In the genomic region with DNA sequence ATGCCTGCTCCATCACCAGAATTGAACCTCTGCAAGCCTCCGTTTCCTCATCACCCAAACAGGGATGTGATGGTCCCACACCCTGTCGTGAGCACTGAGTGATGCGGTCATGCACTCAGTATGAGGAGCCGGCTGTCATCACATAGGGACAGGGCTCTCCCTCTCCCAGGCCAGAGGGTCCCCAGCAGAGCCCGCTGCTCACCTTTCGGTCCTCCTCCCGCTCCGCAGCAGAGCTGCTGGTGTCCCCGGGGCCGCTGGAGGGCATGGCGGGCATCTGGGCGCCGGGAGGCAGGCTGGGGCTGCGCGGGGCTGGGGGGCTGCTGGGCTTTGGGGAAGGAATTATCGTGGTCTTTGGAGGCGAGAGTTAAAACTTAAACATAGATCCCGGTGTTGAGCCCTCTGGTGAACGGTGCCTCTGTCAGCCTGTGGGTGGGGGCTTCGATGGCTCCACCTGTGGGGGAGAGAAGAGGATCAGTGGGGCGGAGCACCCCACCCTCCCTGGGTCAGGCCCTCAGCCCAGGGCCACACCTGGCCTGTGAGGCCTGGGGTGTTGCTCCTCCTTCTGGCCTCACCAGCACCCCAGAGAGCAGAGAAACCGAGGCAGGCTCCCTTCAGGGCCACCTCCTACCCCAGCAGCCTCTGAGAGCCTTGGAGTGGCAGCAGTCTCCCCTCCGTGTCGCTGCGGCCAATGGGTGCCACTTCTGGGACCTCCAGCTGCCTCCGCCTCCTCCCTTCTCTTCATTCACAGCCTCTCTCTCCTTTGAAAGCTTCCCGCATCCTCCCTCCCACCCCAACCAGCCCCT, we compare ENCODE assay signal across 9 cellular contexts. TPM values are rescaled to one million over a fixed set of nuclear protein-coding genes. Genes with fewer than 3 reads are reported as not detected.
DNase-seq lines count a peak whose midpoint lies in the region; ATAC-seq, FAIRE-seq and TF ChIP-seq lines count a peak whose summit lies in the region.
"Had no signal": no experiment of that assay in that cellular context is flagged by ENCODE, and none has a peak within 500 bp of the region (broad histone marks: within the 10 kb centered on the region; RNA-seq: fewer than 3 reads in every experiment).

No MANE protein-coding gene starts in this region.

- H4K91ac ChIP-seq in H1 (replicated peaks; ENCODE audit: insufficient read length, low read length), result peak overlapping the region; percentile 100

- H2BK120ac ChIP-seq in H1 (replicated peaks; ENCODE audit: low read depth, low read length), result peak overlapping the region; percentile 75

- peak overlapping the region; percentile 95 for H2BK20ac ChIP-seq in H1 (ENCODE audit: low read length)

- H2AFZ ChIP-seq in H1 (ENCODE audit: low read length), result no peak overlapping the region

- no peak overlapping the region; the same call in 1 of the 2 replicates for H4K8ac ChIP-seq in H1 (ENCODE audit: extremely low read depth, insufficient read depth, low read length)

- H3K4me3 ChIP-seq in NT2/D1 (ENCODE audit: insufficient read length, low read depth) (no peak overlapping the region), H1 (ENCODE audit: extremely low read depth in 1 of 4, insufficient read depth in 2 of 4, low read depth in 3 of 4, low read length in 4 of 4) (no peak overlapping the region)

- H3K27me3 ChIP-seq in NT2/D1 (ENCODE audit: insufficient read depth, insufficient read length) (no peaks in the 10 kb centered on the region), H1 (replicated peaks in 1 of 4; ENCODE audit: control insufficient read depth in 3 of 4, extremely low read depth in 1 of 4, insufficient read depth in 3 of 4, low read length in 3 of 4) (no peaks in the 10 kb centered on the region)

- H2BK12ac ChIP-seq in H1 (ENCODE audit: low read depth, low read length), result peak overlapping the region; percentile 68; the same call in 1 of the 2 replicates

- H3K23ac ChIP-seq in H1 (ENCODE audit: insufficient read length), result no peak overlapping the region

- H3K4me1 ChIP-seq in NT2/D1 (ENCODE audit: insufficient read depth, insufficient read length) (peaks cover 36% of the 10 kb centered on the region), H1 (replicated peaks in 1 of 4; ENCODE audit: control insufficient read depth in 3 of 4, insufficient read depth in 4 of 4, low read length in 3 of 4) (peaks cover 5 to 57% (median 51%) of the 10 kb centered on the region in 4 experiments)

- no peak for TF ChIP-seq CTCF in H1 (IDR thresholded peaks at IDR 0.05; ENCODE audit: control extremely low read depth in 1 of 3, insufficient read depth in 1 of 3, low read depth in 1 of 3, low read length in 3 of 3)

- peak overlapping the region; percentile 60 for H3K18ac ChIP-seq in H1 (ENCODE audit: extremely low read depth, low read length)

- no peak overlapping the region for H3K14ac ChIP-seq in H1 (ENCODE audit: insufficient read length)

- TF ChIP-seq POLR2A in H1 (IDR thresholded peaks at IDR 0.05; ENCODE audit: control extremely low read depth in 1 of 2, low read depth in 2 of 2, low read length in 2 of 2), result no peak

- no peak overlapping the region for H3K4me2 ChIP-seq in H1 (ENCODE audit: insufficient read depth in 1 of 2, low read depth in 2 of 2, low read length in 2 of 2)

- no peak for FAIRE-seq in H1 (lab: Jason Lieb, UNC)

- peaks cover 18% of the 10 kb centered on the region for H3K36me3 Mint-ChIP-seq in activated CD4-positive, alpha-beta T cell treated with anti-CD3 and anti-CD28 coated beads, Interleukin-2, amount 10 ng/mL, durations not matched to agents 7 days and 5 days (ENCODE audit: low read depth)

- no peak overlapping the region for H3K4ac ChIP-seq in H1 (replicated peaks; ENCODE audit: insufficient read length, low read depth, low read length)

- H3K9me3 ChIP-seq in NT2/D1 (ENCODE audit: insufficient read depth, low read length), result no peaks in the 10 kb centered on the region
- no peaks in the 10 kb centered on the region for H3K9me3 ChIP-seq in H1 (ENCODE audit: insufficient read depth in 2 of 2, low read depth in 1 of 2, low read length in 1 of 2)

- no peak for TF ChIP-seq EP300 in H1 (IDR thresholded peaks at IDR 0.05; ENCODE audit: borderline replicate concordance in 1 of 2, low read depth in 2 of 2, low read length in 2 of 2)

- no peak for TF ChIP-seq RAD21 in H1 (IDR thresholded peaks at IDR 0.05 in 1 of 2, conservative IDR thresholded peaks at IDR 0.05 in 1 of 2; ENCODE audit: low read depth in 2 of 2, low read length in 2 of 2)

- H3K79me1 ChIP-seq in H1 (ENCODE audit: low read depth, low read length), result no peaks in the 10 kb centered on the region

- 80% methylated on average over 21 of the region's 27 CpGs; no CpG with 5 or more reads in 1 of the 2 experiments for WGBS in H1 (ENCODE audit: extremely low coverage in 1 of 2, insufficient coverage in 1 of 2, insufficient read length in 1 of 2, insufficient replicate concordance in 2 of 2, low coverage in 1 of 2, low lambda C conversion rate in 2 of 2, missing lambda C conversion rate in 1 of 2), 2 experiments

- H3K4me3 Mint-ChIP-seq in activated CD4-positive, alpha-beta T cell treated with anti-CD3 and anti-CD28 coated beads, Interleukin-2, amount 10 ng/mL, durations not matched to agents 7 days and 5 days, result peak overlapping the region; percentile 76

- H3K9ac ChIP-seq in NT2/D1 (ENCODE audit: insufficient read length, low read depth) (peak overlapping the region; percentile 56), H1 (replicated peaks in 1 of 4; ENCODE audit: extremely low read depth in 1 of 4, low read depth in 3 of 4, low read length in 3 of 4) (no peak overlapping the region; a peak in 1 of 7 replicates)

- peak overlapping the region; percentile 89; the same call in 1 of the 2 replicates for H2BK5ac ChIP-seq in H1 (ENCODE audit: low read depth, low read length)

- H3K79me2 ChIP-seq in H1 (ENCODE audit: control insufficient read depth in 1 of 2, insufficient read depth in 2 of 2, low read length in 2 of 2), result no peaks in the 10 kb centered on the region

- no peaks in the 10 kb centered on the region for H4K20me1 ChIP-seq in H1 (replicated peaks in 1 of 2; ENCODE audit: control insufficient read depth in 1 of 2, insufficient read depth in 2 of 2, low read length in 2 of 2)

- H2BK15ac ChIP-seq in H1 (ENCODE audit: low read length), result peak overlapping the region; percentile 81; the same call in 1 of the 2 replicates

- no peaks in the 10 kb centered on the region for H3K27me3 Mint-ChIP-seq in activated CD4-positive, alpha-beta T cell treated with anti-CD3 and anti-CD28 coated beads, Interleukin-2, amount 10 ng/mL, durations not matched to agents 7 days and 5 days

- H3K36me3 ChIP-seq in NT2/D1 (ENCODE audit: insufficient read depth, insufficient read length, low read length), result no peaks in the 10 kb centered on the region
- no peaks in the 10 kb centered on the region for H3K36me3 ChIP-seq in H1 (ENCODE audit: control insufficient read depth in 2 of 4, insufficient read depth in 4 of 4, low read length in 3 of 4)

- H3K56ac ChIP-seq in H1 (replicated peaks; ENCODE audit: insufficient read length, low read depth, low read length), result no peak overlapping the region

- DNase-seq in activated CD4-positive, alpha-beta T cell treated with anti-CD3 and anti-CD28 coated beads, Interleukin-2, amount 10 ng/mL, durations not matched to agents 7 days and 5 days, result no peak
- no peak for DNase-seq in activated CD4-positive, alpha-beta T cell treated with anti-CD3 and anti-CD28 coated beads for 4 hours
- DNase-seq in NT2/D1 (ENCODE audit: low read depth, low spot score) (no peak), H1 (ENCODE audit: low read depth in 1 of 2, low spot score in 2 of 2) (no peak), NCI-H524 (lab: John Stamatoyannopoulos, UW) (no peak), NOMO-1 (lab: John Stamatoyannopoulos, UW; ENCODE audit: unreplicated experiment in 2 of 2) (no peak), mesenteric fat pad (ENCODE audit: low spot score) (no peak)
- no peak for DNase-seq in stimulated activated naive CD8-positive, alpha-beta T cell treated with anti-CD3 and anti-CD28 coated beads, Interleukin-15, Interleukin-2, amounts not matched to agents 100 U/mL and 50 U/mL, for 24 hours
- DNase-seq: NCI-H187 treated with DMSO at 0.1 percent for 48 hours had no signal

- no peaks in the 10 kb centered on the region for H3K9me3 Mint-ChIP-seq in activated CD4-positive, alpha-beta T cell treated with anti-CD3 and anti-CD28 coated beads, Interleukin-2, amount 10 ng/mL, durations not matched to agents 7 days and 5 days

- POLR2A ChIA-PET in activated CD4-positive, alpha-beta T cell treated with anti-CD3 and anti-CD28 coated beads, Interleukin-2, amount 10 ng/mL, durations not matched to agents 7 days and 5 days (lab: Charles Lee), result interaction anchor here (0.5 to 0.7 kb wide), 2 partner anchors 19 to 22 kb away, joined by 3 to 4 read pairs; no protein-coding TSS in a partner anchor
- POLR2A ChIA-PET in H1 (lab: Charles Lee; ENCODE audit: partially characterized antibody), result interaction anchor here (0.7 to 2.5 kb wide), 9 partner anchors 10 to 113 kb away, joined by 3 to 10 read pairs (median 8); no protein-coding TSS in a partner anchor

- H4K5ac ChIP-seq in H1 (ENCODE audit: insufficient read length, low read depth, low read length), result peak overlapping the region; percentile 10

- H3K23me2 ChIP-seq in H1 (ENCODE audit: low read depth, low read length), result no peaks in the 10 kb centered on the region

- H2AK5ac ChIP-seq in H1 (ENCODE audit: low read depth, low read length), result peak overlapping the region; percentile 70

- peak; percentile 16 for ATAC-seq in stimulated activated naive CD8-positive, alpha-beta T cell treated with anti-CD3 and anti-CD28 coated beads, Interleukin-15, Interleukin-2, amounts not matched to agents 100 U/mL and 50 U/mL, for 24 hours

- peak overlapping the region; percentile 49; the same call in 1 of the 2 replicates for H3K27ac ChIP-seq in H1 (ENCODE audit: low read depth, low read length)

- CTCF ChIA-PET in activated CD4-positive, alpha-beta T cell treated with anti-CD3 and anti-CD28 coated beads, Interleukin-2, amount 10 ng/mL, durations not matched to agents 7 days and 5 days (lab: Charles Lee), result interaction anchor here (0.8 to 2.9 kb wide), 15 partner anchors 10 to 253 kb away, joined by 3 to 11 read pairs (median 5); a partner anchor contains a TSS
- CTCF ChIA-PET in H1 (lab: Charles Lee; ENCODE audit: partially characterized antibody), result interaction anchor here (0.7 to 15.1 kb wide), 12 partner anchors 9 to 351 kb away, joined by 3 to 178 read pairs (median 4); no protein-coding TSS in a partner anchor

- H3K27ac Mint-ChIP-seq in activated CD4-positive, alpha-beta T cell treated with anti-CD3 and anti-CD28 coated beads, Interleukin-2, amount 10 ng/mL, durations not matched to agents 7 days and 5 days, result peak overlapping the region; percentile 97

- peaks cover 72% of the 10 kb centered on the region for H3K4me1 Mint-ChIP-seq in activated CD4-positive, alpha-beta T cell treated with anti-CD3 and anti-CD28 coated beads, Interleukin-2, amount 10 ng/mL, durations not matched to agents 7 days and 5 days

RNA-seq across cellular contexts. Expression of a gene that starts 27.8 kb away (rescaled TPM):
- total RNA-seq in activated CD4-positive, alpha-beta T cell treated with anti-CD3 and anti-CD28 coated beads, Interleukin-2, amount 10 ng/mL, durations not matched to agents 7 days and 5 days, result 10 to 100 TPM; 55.9 to 62.3 TPM
- 162 and 178 TPM in 2 replicates for total RNA-seq in H1 (2021; fragmentation: NEBNext Ultra II Directional; extraction: Animal tissue kit (Norgen Biotek cat#: 25700))
- 33.6 and 50.8 TPM in 2 replicates for polyA plus RNA-seq in H1 (2011; rRNA removed)
- polyA plus RNA-seq in H1 (2011; cell fraction: cytosol; rRNA removed), result 36.6 TPM
- polyA plus RNA-seq in H1 (2011; cell fraction: nucleus; rRNA removed), result 120 TPM
- 95.4 to 118 TPM (median 100 TPM) in 4 replicates for polyA plus RNA-seq in H1 (2012, experiment 1 of 2)
- 19.1 TPM for polyA plus RNA-seq in H1 (2012, experiment 2 of 2)
- 58.9 TPM for polyA plus RNA-seq in H1 (2013, experiment 1 of 2)
- polyA plus RNA-seq in H1 (2013, experiment 2 of 2), result 54.4 TPM
- 80.2 and 102 TPM in 2 replicates for polyA minus RNA-seq in H1 (2011; rRNA and poly(A)+ RNA removed)
- 99.8 TPM for polyA minus RNA-seq in H1 (2011; cell fraction: cytosol; rRNA and poly(A)+ RNA removed)
- 85.2 TPM for polyA minus RNA-seq in H1 (2011; cell fraction: nucleus; rRNA and poly(A)+ RNA removed)
- total RNA-seq in mesenteric fat pad, result 24.4 TPM
